8 cellular contexts compared by ENCODE assay signal in the genomic region with DNA sequence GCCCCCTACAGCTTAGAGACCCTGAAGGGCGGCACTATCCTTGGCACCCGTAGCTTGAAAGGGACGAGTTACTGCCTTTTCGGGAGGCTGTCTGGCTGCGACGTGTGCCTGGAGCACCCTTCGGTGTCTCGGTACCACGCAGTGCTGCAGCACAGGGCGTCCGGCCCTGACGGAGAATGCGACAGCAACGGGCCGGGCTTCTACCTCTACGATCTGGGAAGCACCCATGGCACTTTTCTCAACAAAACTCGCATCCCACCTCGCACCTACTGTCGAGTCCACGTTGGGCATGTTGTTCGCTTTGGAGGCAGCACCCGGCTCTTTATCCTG. TPM values are rescaled to one million over a fixed set of nuclear protein-coding genes. Genes with fewer than 3 reads are reported as not detected.
DNase-seq lines count a peak whose midpoint lies in the region; ATAC-seq, FAIRE-seq and TF ChIP-seq lines count a peak whose summit lies in the region.

No MANE protein-coding gene starts in this region.

- no peaks in the 10 kb centered on the region for H3K9me3 ChIP-seq in CD4-positive, alpha-beta memory T cell (ENCODE audit: control insufficient read depth in 1 of 2, low read length in 2 of 2)
- H3K9me3 ChIP-seq in right cardiac atrium (ENCODE audit: control insufficient read depth, low read length) (no peaks in the 10 kb centered on the region), small intestine (ENCODE audit: control insufficient read depth, low read depth) (no peaks in the 10 kb centered on the region)

- POLR2A ChIA-PET in CD4-positive, alpha-beta memory T cell (lab: Charles Lee; ENCODE audit: partially characterized antibody): interaction anchor here (0.6 to 3.0 kb wide), 11 partner anchors 9 to 1316 kb away, joined by 3 to 16 read pairs (median 3); a partner anchor contains a TSS
- POLR2A ChIA-PET in WTC11 (lab: Charles Lee): no interaction called here

- no peak for TF ChIP-seq CTCF in WTC11 (IDR thresholded peaks at IDR 0.05)

- H3K9me3 Mint-ChIP-seq in CD4-positive, alpha-beta memory T cell: no peaks in the 10 kb centered on the region
- H3K9me3 Mint-ChIP-seq in WTC11: no peaks in the 10 kb centered on the region

- H3K4me3 ChIP-seq in CD4-positive, alpha-beta memory T cell (ENCODE audit: low read length in 2 of 2): peak overlapping the region; percentile 99
- H3K4me3 ChIP-seq in right cardiac atrium (ENCODE audit: low read length): peak overlapping the region; percentile 87
- peak overlapping the region; percentile 91 to 95 for H3K4me3 ChIP-seq in small intestine (ENCODE audit: low read depth in 1 of 2, low read length in 2 of 2)

- peak overlapping the region; percentile 98 to 100 (median 99) for H3K27ac Mint-ChIP-seq in CD4-positive, alpha-beta memory T cell
- H3K27ac Mint-ChIP-seq in WTC11: peak overlapping the region; percentile 53; the same call in 1 of the 2 replicates

- H3K4me1 Mint-ChIP-seq in CD4-positive, alpha-beta memory T cell: peaks cover 30 to 63% (median 48%) of the 10 kb centered on the region in 4 donors
- H3K4me1 Mint-ChIP-seq in WTC11: peaks cover 17% of the 10 kb centered on the region

- H3K27ac ChIP-seq in CD4-positive, alpha-beta memory T cell (ENCODE audit: low read depth, low read length): peak overlapping the region; percentile 99
- peak overlapping the region; percentile 100 for H3K27ac ChIP-seq in right cardiac atrium (ENCODE audit: low read length)
- H3K27ac ChIP-seq in small intestine (ENCODE audit: low read depth in 1 of 2, low read length in 1 of 2): peak overlapping the region; percentile 74 to 91

- FAIRE-seq in small intestine (lab: Jason Lieb, UNC): no peak

- no peaks in the 10 kb centered on the region for H3K27me3 Mint-ChIP-seq in CD4-positive, alpha-beta memory T cell
- H3K27me3 Mint-ChIP-seq in WTC11 (ENCODE audit: low read depth): no peaks in the 10 kb centered on the region

- ATAC-seq in HG02678 (IDR thresholded peaks at IDR 0.05; ENCODE audit: unreplicated experiment) (peak; percentile 12), WTC11 (peak; percentile 40), right cardiac atrium (peak in 1 of 2 donors; percentile 24), HG02763 (IDR thresholded peaks at IDR 0.05; ENCODE audit: unreplicated experiment) (no peak)

- H3K4me1 ChIP-seq in CD4-positive, alpha-beta memory T cell (ENCODE audit: insufficient read depth, low read length): peaks cover 31% of the 10 kb centered on the region
- H3K4me1 ChIP-seq in right cardiac atrium (ENCODE audit: control insufficient read depth, insufficient read depth, low read length) (no peaks in the 10 kb centered on the region), small intestine (ENCODE audit: control insufficient read depth in 2 of 2, insufficient read depth in 1 of 2, low read depth in 1 of 2, low read length in 1 of 2) (peaks cover 10 to 12% of the 10 kb centered on the region in 2 donors)

- WGBS in right cardiac atrium: 3% methylated on average over 22 of the region's 22 CpGs
- 4 to 5% (median 4%) methylated on average over 18 to 22 of the region's 22 CpGs for WGBS in small intestine, 3 donors

- no peak for DNase-seq in CD4-positive, alpha-beta memory T cell
- DNase-seq in WTC11 (ENCODE audit: low spot score) (no peak), right cardiac atrium (peak in 1 of 3 donors; percentile 35), small intestine (no peak), mesenteric fat pad (ENCODE audit: low spot score) (no peak)
- no peak for DNase-seq in activated CD4-positive, CD25-positive, alpha-beta regulatory T cell treated with anti-CD3 and anti-CD28 coated beads, Interleukin-2, amount 50 U/mL, for 72 hours

- CTCF ChIA-PET in CD4-positive, alpha-beta memory T cell (lab: Charles Lee; ENCODE audit: partially characterized antibody): interaction anchor here (1.1 to 1.9 kb wide), 2 partner anchors 19 to 30 kb away, joined by 4 to 12 read pairs; no protein-coding TSS in a partner anchor
- CTCF ChIA-PET in WTC11 (lab: Charles Lee): interaction anchor here (1.3 to 1.4 kb wide), 2 partner anchors 19 to 40 kb away, joined by 8 to 17 read pairs; no protein-coding TSS in a partner anchor

- intact Hi-C loops in CD4-positive, alpha-beta memory T cell (cut with micrococcal nuclease): no loop called here
- intact Hi-C loops in right cardiac atrium (cut with DNase I): no loop called here

- peak overlapping the region; percentile 96 to 100 (median 100) for H3K4me3 Mint-ChIP-seq in CD4-positive, alpha-beta memory T cell
- H3K4me3 Mint-ChIP-seq in WTC11: peak overlapping the region; percentile 99

- peaks cover 43 to 61% of the 10 kb centered on the region in 2 donors for H3K36me3 Mint-ChIP-seq in CD4-positive, alpha-beta memory T cell
- H3K36me3 Mint-ChIP-seq in WTC11: peaks cover 46% of the 10 kb centered on the region

- peaks cover 25% of the 10 kb centered on the region for H3K36me3 ChIP-seq in CD4-positive, alpha-beta memory T cell (ENCODE audit: insufficient read depth, low read length)
- peaks cover 3 to 11% of the 10 kb centered on the region in 2 donors for H3K36me3 ChIP-seq in small intestine (ENCODE audit: control insufficient read depth in 2 of 2, insufficient read depth in 2 of 2, low read length in 2 of 2)

- no peaks in the 10 kb centered on the region for H3K27me3 ChIP-seq in CD4-positive, alpha-beta memory T cell (ENCODE audit: insufficient read depth, low read length)
- H3K27me3 ChIP-seq in right cardiac atrium (ENCODE audit: control insufficient read depth, insufficient read depth): no peaks in the 10 kb centered on the region
- H3K27me3 ChIP-seq in small intestine (ENCODE audit: control insufficient read depth in 2 of 2, insufficient read depth in 2 of 2, low read length in 2 of 2): no peaks in the 10 kb centered on the region

TF ChIP-seq in WTC11, 78 proteins besides CTCF, POLR2A, EP300 and RAD21:
- TF ChIP-seq ZNF138 (CRISPR knock-in tag; conservative IDR thresholded peaks at IDR 0.05): no peak
TF ChIP-seq in WTC11: peak in this region for 0.

RNA-seq across cellular contexts. Expression of a gene that starts 0.5 kb away (rescaled TPM):
- total RNA-seq in CD4-positive, alpha-beta memory T cell: 10 to 100 TPM; 24.4 to 26.6 TPM
- 10 to 100 TPM; 26.4 to 32.1 TPM for polyA plus RNA-seq in CD4-positive, alpha-beta memory T cell
- 17.8 to 20.1 TPM (median 19.3 TPM) in 3 replicates for total RNA-seq in WTC11 (2021)
- total RNA-seq in right cardiac atrium: 10 to 100 TPM; 19.4 to 21.8 (median 21.2) TPM
- polyA plus RNA-seq in right cardiac atrium: 19.9 TPM
- polyA plus RNA-seq in small intestine: 10 to 100 TPM; 11.6 to 14.6 (median 12.7) TPM
- total RNA-seq in mesenteric fat pad: 18.0 TPM

RNA-seq across cellular contexts. Expression of a gene that starts 0.8 kb away (rescaled TPM):
- 10 to 100 TPM; 45.4 to 48.5 TPM for total RNA-seq in CD4-positive, alpha-beta memory T cell
- polyA plus RNA-seq in CD4-positive, alpha-beta memory T cell: 10 to 100 TPM; 21.4 to 22.7 TPM
- total RNA-seq in WTC11 (2021) (22.6 to 24.1 TPM (median 23.8 TPM) in 3 replicates), right cardiac atrium (10 to 100 TPM; 27.3 to 30.9 (median 29.0) TPM), mesenteric fat pad (28.1 TPM)
- polyA plus RNA-seq in right cardiac atrium (26.8 TPM), small intestine (10 to 100 TPM; 16.8 to 25.5 (median 20.7) TPM)

RNA-seq across cellular contexts. Expression of a gene that starts 35.4 kb away (rescaled TPM):
- 10 to 100 TPM; 28.9 to 32.8 TPM for total RNA-seq in CD4-positive, alpha-beta memory T cell
- 10 to 100 TPM; 65.9 to 99.5 TPM for polyA plus RNA-seq in CD4-positive, alpha-beta memory T cell
- total RNA-seq in WTC11 (2021) (35.9 to 38.4 TPM (median 37.8 TPM) in 3 replicates), right cardiac atrium (10 to 100 TPM; 15.9 to 21.8 (median 17.8) TPM), mesenteric fat pad (23.1 TPM)
- polyA plus RNA-seq in right cardiac atrium (15.5 TPM), small intestine (10 to 100 TPM; 21.9 to 36.5 (median 30.6) TPM)

RNA-seq across cellular contexts. Expression of a gene that starts 35.4 kb away (rescaled TPM):
- total RNA-seq in CD4-positive, alpha-beta memory T cell: 1 to 10 TPM; 1.3 to 2.2 TPM
- polyA plus RNA-seq in CD4-positive, alpha-beta memory T cell: 1 to 10 TPM in 1 of 2 donors, under 1 TPM in 1; 0.79 to 1.2 TPM
- total RNA-seq in WTC11 (2021) (1.9 to 2.9 TPM (median 2.0 TPM) in 3 replicates), right cardiac atrium (1 to 10 TPM; 3.1 to 8.1 (median 6.4) TPM), mesenteric fat pad (2.2 TPM)
- polyA plus RNA-seq in right cardiac atrium (4.1 TPM), small intestine (1 to 10 TPM in 2 of 3 donors, under 1 TPM in 1; 0.54 to 2.0 (median 1.1) TPM)
